ENCODE assay signal across 27 cellular contexts in the genomic region with DNA sequence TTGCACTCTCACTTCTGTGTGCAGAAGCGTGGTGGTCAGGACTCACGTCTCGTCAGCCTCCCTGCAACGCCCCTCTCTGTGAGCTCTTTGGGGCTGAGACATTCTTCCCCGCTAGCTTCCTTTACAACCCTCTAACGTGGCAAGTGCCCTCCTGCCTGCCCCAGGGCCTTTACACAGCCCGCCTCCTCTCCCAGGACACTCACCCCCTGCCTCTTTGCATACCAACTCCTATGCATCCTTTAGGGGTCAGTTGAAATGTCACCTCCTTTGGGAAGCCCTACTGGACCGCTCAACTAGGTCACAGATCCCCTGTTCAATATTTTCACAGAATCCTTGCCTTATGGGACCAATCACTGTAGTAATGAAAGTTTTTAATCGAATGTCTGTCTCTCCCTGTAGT.
"Had no signal": no experiment of that assay in that cellular context is flagged by ENCODE, and none has a peak within 500 bp of the region (broad histone marks: within the 10 kb centered on the region; RNA-seq: fewer than 3 reads in every experiment).

No MANE protein-coding gene starts in this region.

- H3K4me3 ChIP-seq: ascending aorta, breast epithelium, dorsolateral prefrontal cortex, esophagus muscularis mucosa, hepatocyte, lower lobe of right lung, mucosa of descending colon, ovary, psoas muscle, right atrium auricular region, tibial artery had no signal

- H3K27me3 ChIP-seq: ascending aorta, breast epithelium, neutrophil, ovary, right atrium auricular region had no signal

- H3K27me3 Mint-ChIP-seq: activated T-cell treated with anti-CD3 and anti-CD28 coated beads, Interleukin-2, amount 50 U/mL, for 24 hours; activated T-helper 17 cell treated with anti-CD3 and anti-CD28 coated beads, Interleukin-2, amount 50 U/mL, for 72 hours; stimulated activated naive CD8-positive, alpha-beta T cell treated with anti-CD3 and anti-CD28 coated beads, Interleukin-15, amount 100 ng/mL, for 72 hours had no signal

- H3K27ac ChIP-seq: ascending aorta, breast epithelium, dorsolateral prefrontal cortex, esophagus muscularis mucosa, hepatocyte, lower lobe of right lung, neutrophil, ovary, psoas muscle, right atrium auricular region, tibial artery had no signal

- ATAC-seq: activated naive CD4-positive, alpha-beta T cell treated with anti-CD3 and anti-CD28 coated beads, Interleukin-2, amount 50 U/mL, for 72 hours; activated T-helper 17 cell treated with anti-CD3 and anti-CD28 coated beads, Interleukin-2, amount 50 U/mL, for 72 hours; left lobe of liver; lower lobe of right lung; mucosa of descending colon; psoas muscle; stimulated activated naive CD8-positive, alpha-beta T cell treated with anti-CD3 and anti-CD28 coated beads, Interleukin-15, amount 100 ng/mL, for 72 hours had no signal

- H3K9me3 Mint-ChIP-seq: activated naive CD4-positive, alpha-beta T cell treated with anti-CD3 and anti-CD28 coated beads, Interleukin-2, amount 50 U/mL, for 72 hours; activated T-cell treated with anti-CD3 and anti-CD28 coated beads, Interleukin-2, amount 50 U/mL, for 24 hours; activated T-helper 17 cell treated with anti-CD3 and anti-CD28 coated beads, Interleukin-2, amount 50 U/mL, for 72 hours; central memory CD8-positive, alpha-beta T cell; immature natural killer cell; stimulated activated naive CD8-positive, alpha-beta T cell treated with anti-CD3 and anti-CD28 coated beads, Interleukin-15, amount 100 ng/mL, for 72 hours had no signal

- H3K9me3 ChIP-seq: ascending aorta, breast epithelium, esophagus muscularis mucosa, lower lobe of right lung, mucosa of descending colon, neutrophil, ovary, psoas muscle, right atrium auricular region, tibial artery had no signal

- DNase-seq: activated CD4-positive, alpha-beta T cell treated with anti-CD3 and anti-CD28 coated beads for 1 hour; activated CD4-positive, alpha-beta T cell treated with anti-CD3 and anti-CD28 coated beads, Interleukin-2, amount 50 U/mL, for 4 hours; activated CD8-positive, alpha-beta memory T cell treated with anti-CD3 and anti-CD28 coated beads for 24 hours; activated CD8-positive, alpha-beta memory T cell treated with anti-CD3 and anti-CD28 coated beads, Interleukin-2, amount 50 U/mL, for 4 hours; activated T-cell treated with anti-CD3 and anti-CD28 coated beads, Interleukin-2, amount 50 U/mL, for 24 hours; dorsolateral prefrontal cortex; glutamatergic neuron; immature natural killer cell; lower lobe of right lung; mesendoderm; mucosa of descending colon; ovary; psoas muscle; stimulated activated CD4-positive, alpha-beta T cell treated with anti-CD3 and anti-CD28 coated beads, Interleukin-4, amount 100 ng/mL, for 4 hours; stimulated activated naive CD8-positive, alpha-beta T cell treated with anti-CD3 and anti-CD28 coated beads, Interleukin-15, amount 100 ng/mL, for 72 hours; T-helper 9 cell; tibial artery had no signal

- H3K4me1 Mint-ChIP-seq: immature natural killer cell had no signal

- H3K36me3 ChIP-seq: ascending aorta, breast epithelium, esophagus muscularis mucosa, lower lobe of right lung, neutrophil, ovary, right atrium auricular region, tibial artery had no signal

- H3K36me3 Mint-ChIP-seq: activated naive CD4-positive, alpha-beta T cell treated with anti-CD3 and anti-CD28 coated beads, Interleukin-2, amount 50 U/mL, for 72 hours; immature natural killer cell had no signal

- H3K4me1 ChIP-seq: ascending aorta, breast epithelium, esophagus muscularis mucosa, lower lobe of right lung, psoas muscle, right atrium auricular region, tibial artery had no signal

- H3K27ac Mint-ChIP-seq: activated T-cell treated with anti-CD3 and anti-CD28 coated beads, Interleukin-2, amount 50 U/mL, for 24 hours; activated T-helper 17 cell treated with anti-CD3 and anti-CD28 coated beads, Interleukin-2, amount 50 U/mL, for 72 hours; immature natural killer cell had no signal

- H3K4me3 Mint-ChIP-seq: activated T-cell treated with anti-CD3 and anti-CD28 coated beads, Interleukin-2, amount 50 U/mL, for 24 hours; activated T-helper 17 cell treated with anti-CD3 and anti-CD28 coated beads, Interleukin-2, amount 50 U/mL, for 72 hours; central memory CD8-positive, alpha-beta T cell; immature natural killer cell; stimulated activated naive CD8-positive, alpha-beta T cell treated with anti-CD3 and anti-CD28 coated beads, Interleukin-15, amount 100 ng/mL, for 72 hours had no signal
